ENCODE assay signal across 1 cellular context in genomic region chr7:133883591-133883990, GRCh38.
TF ChIP-seq lines count a peak whose summit lies in the region.

No MANE protein-coding gene starts in this region.

TF ChIP-seq in K562, 482 proteins besides CTCF, POLR2A, EP300 and RAD21 (continued from another document):
- TF ChIP-seq E4F1 (CRISPR knock-in tag; IDR thresholded peaks at IDR 0.05; ENCODE audit: borderline replicate concordance) (no peak), STAG1 (CRISPR knock-in tag; IDR thresholded peaks at IDR 0.05; ENCODE audit: borderline replicate concordance) (no peak)
